1 cellular context compared by ENCODE assay signal in the genomic region with DNA sequence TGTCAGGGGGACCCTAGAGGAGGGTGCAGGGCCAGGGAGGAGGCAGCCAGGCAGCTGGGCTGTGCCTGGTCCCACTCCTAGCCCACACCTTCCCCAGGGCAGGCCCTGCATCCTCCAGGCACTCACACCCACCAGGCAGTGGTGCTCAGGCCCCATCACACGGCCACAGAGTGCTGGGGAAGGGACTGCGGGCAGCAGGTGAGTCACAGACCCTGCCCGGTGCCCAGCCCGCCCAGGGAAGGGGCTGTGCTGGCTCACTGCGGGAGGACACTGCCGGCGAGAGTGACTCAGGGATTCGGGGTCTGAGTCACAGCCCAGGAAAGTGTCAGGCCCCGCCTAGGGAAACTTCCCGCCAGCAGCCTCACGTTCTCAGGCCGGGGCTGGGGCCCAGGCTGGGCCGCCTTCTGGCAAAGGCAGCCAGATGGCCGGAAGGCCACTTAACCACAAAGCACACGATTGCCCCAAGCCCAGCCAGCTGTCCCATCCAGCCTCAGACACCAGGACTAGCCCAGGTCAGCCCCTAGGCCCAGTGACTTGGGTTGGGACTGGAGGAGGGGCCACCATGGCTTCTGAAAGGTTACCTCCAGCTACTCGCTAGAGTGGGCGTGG.
A peak's percentile ranks its signal among the peaks of the same experiment; 100 is the strongest.
TF ChIP-seq lines count a peak whose summit lies in the region.

No MANE protein-coding gene starts in this region.

TF ChIP-seq in K562, 482 proteins besides CTCF, POLR2A, EP300 and RAD21 (continued from another document and continues in another):
- TF ChIP-seq, protein P1, sequence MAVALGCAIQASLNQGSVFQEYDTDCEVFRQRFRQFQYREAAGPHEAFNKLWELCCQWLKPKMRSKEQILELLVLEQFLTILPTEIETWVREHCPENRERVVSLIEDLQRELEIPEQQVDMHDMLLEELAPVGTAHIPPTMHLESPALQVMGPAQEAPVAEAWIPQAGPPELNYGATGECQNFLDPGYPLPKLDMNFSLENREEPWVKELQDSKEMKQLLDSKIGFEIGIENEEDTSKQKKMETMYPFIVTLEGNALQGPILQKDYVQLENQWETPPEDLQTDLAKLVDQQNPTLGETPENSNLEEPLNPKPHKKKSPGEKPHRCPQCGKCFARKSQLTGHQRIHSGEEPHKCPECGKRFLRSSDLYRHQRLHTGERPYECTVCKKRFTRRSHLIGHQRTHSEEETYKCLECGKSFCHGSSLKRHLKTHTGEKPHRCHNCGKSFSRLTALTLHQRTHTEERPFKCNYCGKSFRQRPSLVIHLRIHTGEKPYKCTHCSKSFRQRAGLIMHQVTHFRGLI (CRISPR knock-in tag; IDR thresholded peaks at IDR 0.05): 0 out of 2 replicates have a peak, but pooled peaks have one; percentile 58
- TF ChIP-seq PCBP1 (IDR thresholded peaks at IDR 0.05; ENCODE audit: low read depth, low read length, poor library complexity, severe bottlenecking) (peak; percentile 84), BDP1 (IDR thresholded peaks at IDR 0.05; ENCODE audit: insufficient read depth, insufficient read length) (no peak), KDM1A (IDR thresholded peaks at IDR 0.05) (peak; percentile 77 to 83; a peak in 3 of 4 replicates), PHB2 (IDR thresholded peaks at IDR 0.05; ENCODE audit: low read depth) (no peak), CBFA2T3 (IDR thresholded peaks at IDR 0.05) (peak; percentile 95), MYC (IDR thresholded peaks at IDR 0.05; ENCODE audit: low read depth, low read length) (peak; percentile 77), MYC (CRISPR knock-in tag; IDR thresholded peaks at IDR 0.05; ENCODE audit: borderline replicate concordance, low read depth) (no peak), ZNF764 (CRISPR knock-in tag; IDR thresholded peaks at IDR 0.05; ENCODE audit: low read depth) (no peak), ZFPM2 (CRISPR knock-in tag; IDR thresholded peaks at IDR 0.05) (no peak), KDM2B (CRISPR knock-in tag; IDR thresholded peaks at IDR 0.05) (no peak), NR2C1 (IDR thresholded peaks at IDR 0.05) (no peak), NR2C1 (tag; IDR thresholded peaks at IDR 0.05) (peak; percentile 46; the same call in 1 of the 2 replicates), ZNF197 (CRISPR knock-in tag; IDR thresholded peaks at IDR 0.05; ENCODE audit: low read depth) (peak; percentile 58; the same call in 1 of the 2 replicates), YBX1 (IDR thresholded peaks at IDR 0.05) (no peak), CTBP1 (IDR thresholded peaks at IDR 0.05; ENCODE audit: borderline replicate concordance) (peak; percentile 98), CBX1 (IDR thresholded peaks at IDR 0.05; ENCODE audit: low read depth) (peak; percentile 79), RUNX1 (IDR thresholded peaks at IDR 0.05; ENCODE audit: low read depth) (no peak), TAF1 (IDR thresholded peaks at IDR 0.05; ENCODE audit: control insufficient read depth, extremely low read depth, insufficient read depth, low read length, severe bottlenecking) (peak; percentile 64), NCOA1 (IDR thresholded peaks at IDR 0.05; ENCODE audit: low read depth) (peak; percentile 80; the same call in 1 of the 2 replicates), IFI16 (CRISPR knock-in tag; IDR thresholded peaks at IDR 0.05) (no peak), ARNT (IDR thresholded peaks at IDR 0.05) (peak in 1 of 2 experiments; percentile 77; a peak in 2 of 4 replicates), HNRNPUL1 (IDR thresholded peaks at IDR 0.05; ENCODE audit: low read length) (no peak), STAG1 (CRISPR knock-in tag; IDR thresholded peaks at IDR 0.05; ENCODE audit: borderline replicate concordance) (no peak), ETV6 (IDR thresholded peaks at IDR 0.05; ENCODE audit: borderline replicate concordance in 1 of 2, low read depth in 2 of 2, low read length in 1 of 2) (peak in 1 of 2 experiments; percentile 80; a peak in 2 of 4 replicates), ETV6 (CRISPR knock-in tag; IDR thresholded peaks at IDR 0.05; ENCODE audit: borderline replicate concordance) (no peak), PML (IDR thresholded peaks at IDR 0.05; ENCODE audit: low read length) (peak; percentile 85), KLF16 (IDR thresholded peaks at IDR 0.05) (peak; percentile 90), ETV1 (tag; conservative IDR thresholded peaks at IDR 0.05; ENCODE audit: low read depth) (peak; percentile 99), RB1 (IDR thresholded peaks at IDR 0.05; ENCODE audit: low read depth) (peak; percentile 96), SMARCE1 (IDR thresholded peaks at IDR 0.05) (peak; percentile 98), SIN3B (IDR thresholded peaks at IDR 0.05; ENCODE audit: low read depth) (0 out of 2 replicates have a peak, but pooled peaks have one; percentile 13), TAF9B (IDR thresholded peaks at IDR 0.05; ENCODE audit: partially characterized antibody) (peak; percentile 96), PHF21A (IDR thresholded peaks at IDR 0.05; ENCODE audit: borderline replicate concordance, low read depth) (peak; percentile 76; the same call in 1 of the 2 replicates), MXI1 (IDR thresholded peaks at IDR 0.05; ENCODE audit: low read depth, low read length) (no peak), HDGF (IDR thresholded peaks at IDR 0.05) (peak; percentile 81; the same call in 1 of the 2 replicates), HDAC1 (IDR thresholded peaks at IDR 0.05) (peak in 1 of 2 experiments; percentile 89; a peak in 2 of 4 replicates), ZNF311 (CRISPR knock-in tag; IDR thresholded peaks at IDR 0.05) (peak; percentile 39; the same call in 1 of the 2 replicates), RBM39 (optimal IDR thresholded peaks at IDR 0.05; ENCODE audit: low read depth, low read length) (no peak), RBFOX2 (IDR thresholded peaks at IDR 0.05; ENCODE audit: low read depth, low read length) (peak; percentile 91), SOX6 (IDR thresholded peaks at IDR 0.05) (peak; percentile 86), TEAD1 (CRISPR knock-in tag; IDR thresholded peaks at IDR 0.05) (no peak), ZNF586 (CRISPR knock-in tag; conservative IDR thresholded peaks at IDR 0.05) (no peak), ZNF12 (CRISPR knock-in tag; IDR thresholded peaks at IDR 0.05) (no peak)
- TF ChIP-seq, protein P2, sequence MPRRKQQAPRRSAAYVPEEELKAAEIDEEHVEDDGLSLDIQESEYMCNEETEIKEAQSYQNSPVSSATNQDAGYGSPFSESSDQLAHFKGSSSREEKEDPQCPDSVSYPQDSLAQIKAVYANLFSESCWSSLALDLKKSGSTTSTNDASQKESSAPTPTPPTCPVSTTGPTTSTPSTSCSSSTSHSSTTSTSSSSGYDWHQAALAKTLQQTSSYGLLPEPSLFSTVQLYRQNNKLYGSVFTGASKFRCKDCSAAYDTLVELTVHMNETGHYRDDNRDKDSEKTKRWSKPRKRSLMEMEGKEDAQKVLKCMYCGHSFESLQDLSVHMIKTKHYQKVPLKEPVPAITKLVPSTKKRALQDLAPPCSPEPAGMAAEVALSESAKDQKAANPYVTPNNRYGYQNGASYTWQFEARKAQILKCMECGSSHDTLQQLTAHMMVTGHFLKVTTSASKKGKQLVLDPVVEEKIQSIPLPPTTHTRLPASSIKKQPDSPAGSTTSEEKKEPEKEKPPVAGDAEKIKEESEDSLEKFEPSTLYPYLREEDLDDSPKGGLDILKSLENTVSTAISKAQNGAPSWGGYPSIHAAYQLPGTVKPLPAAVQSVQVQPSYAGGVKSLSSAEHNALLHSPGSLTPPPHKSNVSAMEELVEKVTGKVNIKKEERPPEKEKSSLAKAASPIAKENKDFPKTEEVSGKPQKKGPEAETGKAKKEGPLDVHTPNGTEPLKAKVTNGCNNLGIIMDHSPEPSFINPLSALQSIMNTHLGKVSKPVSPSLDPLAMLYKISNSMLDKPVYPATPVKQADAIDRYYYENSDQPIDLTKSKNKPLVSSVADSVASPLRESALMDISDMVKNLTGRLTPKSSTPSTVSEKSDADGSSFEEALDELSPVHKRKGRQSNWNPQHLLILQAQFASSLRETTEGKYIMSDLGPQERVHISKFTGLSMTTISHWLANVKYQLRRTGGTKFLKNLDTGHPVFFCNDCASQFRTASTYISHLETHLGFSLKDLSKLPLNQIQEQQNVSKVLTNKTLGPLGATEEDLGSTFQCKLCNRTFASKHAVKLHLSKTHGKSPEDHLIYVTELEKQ (CRISPR knock-in tag; IDR thresholded peaks at IDR 0.05): no peak
- TF ChIP-seq, protein P3, sequence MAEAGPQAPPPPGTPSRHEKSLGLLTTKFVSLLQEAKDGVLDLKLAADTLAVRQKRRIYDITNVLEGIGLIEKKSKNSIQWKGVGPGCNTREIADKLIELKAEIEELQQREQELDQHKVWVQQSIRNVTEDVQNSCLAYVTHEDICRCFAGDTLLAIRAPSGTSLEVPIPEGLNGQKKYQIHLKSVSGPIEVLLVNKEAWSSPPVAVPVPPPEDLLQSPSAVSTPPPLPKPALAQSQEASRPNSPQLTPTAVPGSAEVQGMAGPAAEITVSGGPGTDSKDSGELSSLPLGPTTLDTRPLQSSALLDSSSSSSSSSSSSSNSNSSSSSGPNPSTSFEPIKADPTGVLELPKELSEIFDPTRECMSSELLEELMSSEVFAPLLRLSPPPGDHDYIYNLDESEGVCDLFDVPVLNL (CRISPR knock-in tag; IDR thresholded peaks at IDR 0.05; ENCODE audit: low read depth): peak; percentile 84
- TF ChIP-seq, protein P4, sequence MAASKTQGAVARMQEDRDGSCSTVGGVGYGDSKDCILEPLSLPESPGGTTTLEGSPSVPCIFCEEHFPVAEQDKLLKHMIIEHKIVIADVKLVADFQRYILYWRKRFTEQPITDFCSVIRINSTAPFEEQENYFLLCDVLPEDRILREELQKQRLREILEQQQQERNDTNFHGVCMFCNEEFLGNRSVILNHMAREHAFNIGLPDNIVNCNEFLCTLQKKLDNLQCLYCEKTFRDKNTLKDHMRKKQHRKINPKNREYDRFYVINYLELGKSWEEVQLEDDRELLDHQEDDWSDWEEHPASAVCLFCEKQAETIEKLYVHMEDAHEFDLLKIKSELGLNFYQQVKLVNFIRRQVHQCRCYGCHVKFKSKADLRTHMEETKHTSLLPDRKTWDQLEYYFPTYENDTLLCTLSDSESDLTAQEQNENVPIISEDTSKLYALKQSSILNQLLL (CRISPR knock-in tag; IDR thresholded peaks at IDR 0.05; ENCODE audit: borderline replicate concordance): no peak
- TF ChIP-seq, protein P5, sequence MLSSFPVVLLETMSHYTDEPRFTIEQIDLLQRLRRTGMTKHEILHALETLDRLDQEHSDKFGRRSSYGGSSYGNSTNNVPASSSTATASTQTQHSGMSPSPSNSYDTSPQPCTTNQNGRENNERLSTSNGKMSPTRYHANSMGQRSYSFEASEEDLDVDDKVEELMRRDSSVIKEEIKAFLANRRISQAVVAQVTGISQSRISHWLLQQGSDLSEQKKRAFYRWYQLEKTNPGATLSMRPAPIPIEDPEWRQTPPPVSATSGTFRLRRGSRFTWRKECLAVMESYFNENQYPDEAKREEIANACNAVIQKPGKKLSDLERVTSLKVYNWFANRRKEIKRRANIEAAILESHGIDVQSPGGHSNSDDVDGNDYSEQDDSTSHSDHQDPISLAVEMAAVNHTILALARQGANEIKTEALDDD (IDR thresholded peaks at IDR 0.05): peak; percentile 86
- TF ChIP-seq, protein P6, sequence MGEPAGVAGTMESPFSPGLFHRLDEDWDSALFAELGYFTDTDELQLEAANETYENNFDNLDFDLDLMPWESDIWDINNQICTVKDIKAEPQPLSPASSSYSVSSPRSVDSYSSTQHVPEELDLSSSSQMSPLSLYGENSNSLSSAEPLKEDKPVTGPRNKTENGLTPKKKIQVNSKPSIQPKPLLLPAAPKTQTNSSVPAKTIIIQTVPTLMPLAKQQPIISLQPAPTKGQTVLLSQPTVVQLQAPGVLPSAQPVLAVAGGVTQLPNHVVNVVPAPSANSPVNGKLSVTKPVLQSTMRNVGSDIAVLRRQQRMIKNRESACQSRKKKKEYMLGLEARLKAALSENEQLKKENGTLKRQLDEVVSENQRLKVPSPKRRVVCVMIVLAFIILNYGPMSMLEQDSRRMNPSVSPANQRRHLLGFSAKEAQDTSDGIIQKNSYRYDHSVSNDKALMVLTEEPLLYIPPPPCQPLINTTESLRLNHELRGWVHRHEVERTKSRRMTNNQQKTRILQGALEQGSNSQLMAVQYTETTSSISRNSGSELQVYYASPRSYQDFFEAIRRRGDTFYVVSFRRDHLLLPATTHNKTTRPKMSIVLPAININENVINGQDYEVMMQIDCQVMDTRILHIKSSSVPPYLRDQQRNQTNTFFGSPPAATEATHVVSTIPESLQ (CRISPR knock-in tag; IDR thresholded peaks at IDR 0.05): 0 out of 2 replicates have a peak, but pooled peaks have one; percentile 79
- TF ChIP-seq, protein P7, sequence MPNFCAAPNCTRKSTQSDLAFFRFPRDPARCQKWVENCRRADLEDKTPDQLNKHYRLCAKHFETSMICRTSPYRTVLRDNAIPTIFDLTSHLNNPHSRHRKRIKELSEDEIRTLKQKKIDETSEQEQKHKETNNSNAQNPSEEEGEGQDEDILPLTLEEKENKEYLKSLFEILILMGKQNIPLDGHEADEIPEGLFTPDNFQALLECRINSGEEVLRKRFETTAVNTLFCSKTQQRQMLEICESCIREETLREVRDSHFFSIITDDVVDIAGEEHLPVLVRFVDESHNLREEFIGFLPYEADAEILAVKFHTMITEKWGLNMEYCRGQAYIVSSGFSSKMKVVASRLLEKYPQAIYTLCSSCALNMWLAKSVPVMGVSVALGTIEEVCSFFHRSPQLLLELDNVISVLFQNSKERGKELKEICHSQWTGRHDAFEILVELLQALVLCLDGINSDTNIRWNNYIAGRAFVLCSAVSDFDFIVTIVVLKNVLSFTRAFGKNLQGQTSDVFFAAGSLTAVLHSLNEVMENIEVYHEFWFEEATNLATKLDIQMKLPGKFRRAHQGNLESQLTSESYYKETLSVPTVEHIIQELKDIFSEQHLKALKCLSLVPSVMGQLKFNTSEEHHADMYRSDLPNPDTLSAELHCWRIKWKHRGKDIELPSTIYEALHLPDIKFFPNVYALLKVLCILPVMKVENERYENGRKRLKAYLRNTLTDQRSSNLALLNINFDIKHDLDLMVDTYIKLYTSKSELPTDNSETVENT (CRISPR knock-in tag; IDR thresholded peaks at IDR 0.05): peak; percentile 24; the same call in 1 of the 2 replicates
- TF ChIP-seq, protein P8, sequence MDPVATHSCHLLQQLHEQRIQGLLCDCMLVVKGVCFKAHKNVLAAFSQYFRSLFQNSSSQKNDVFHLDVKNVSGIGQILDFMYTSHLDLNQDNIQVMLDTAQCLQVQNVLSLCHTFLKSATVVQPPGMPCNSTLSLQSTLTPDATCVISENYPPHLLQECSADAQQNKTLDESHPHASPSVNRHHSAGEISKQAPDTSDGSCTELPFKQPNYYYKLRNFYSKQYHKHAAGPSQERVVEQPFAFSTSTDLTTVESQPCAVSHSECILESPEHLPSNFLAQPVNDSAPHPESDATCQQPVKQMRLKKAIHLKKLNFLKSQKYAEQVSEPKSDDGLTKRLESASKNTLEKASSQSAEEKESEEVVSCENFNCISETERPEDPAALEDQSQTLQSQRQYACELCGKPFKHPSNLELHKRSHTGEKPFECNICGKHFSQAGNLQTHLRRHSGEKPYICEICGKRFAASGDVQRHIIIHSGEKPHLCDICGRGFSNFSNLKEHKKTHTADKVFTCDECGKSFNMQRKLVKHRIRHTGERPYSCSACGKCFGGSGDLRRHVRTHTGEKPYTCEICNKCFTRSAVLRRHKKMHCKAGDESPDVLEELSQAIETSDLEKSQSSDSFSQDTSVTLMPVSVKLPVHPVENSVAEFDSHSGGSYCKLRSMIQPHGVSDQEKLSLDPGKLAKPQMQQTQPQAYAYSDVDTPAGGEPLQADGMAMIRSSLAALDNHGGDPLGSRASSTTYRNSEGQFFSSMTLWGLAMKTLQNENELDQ (CRISPR knock-in tag; IDR thresholded peaks at IDR 0.05; ENCODE audit: borderline replicate concordance): no peak
